ENCODE assay signal across 11 cellular contexts in the genomic region with DNA sequence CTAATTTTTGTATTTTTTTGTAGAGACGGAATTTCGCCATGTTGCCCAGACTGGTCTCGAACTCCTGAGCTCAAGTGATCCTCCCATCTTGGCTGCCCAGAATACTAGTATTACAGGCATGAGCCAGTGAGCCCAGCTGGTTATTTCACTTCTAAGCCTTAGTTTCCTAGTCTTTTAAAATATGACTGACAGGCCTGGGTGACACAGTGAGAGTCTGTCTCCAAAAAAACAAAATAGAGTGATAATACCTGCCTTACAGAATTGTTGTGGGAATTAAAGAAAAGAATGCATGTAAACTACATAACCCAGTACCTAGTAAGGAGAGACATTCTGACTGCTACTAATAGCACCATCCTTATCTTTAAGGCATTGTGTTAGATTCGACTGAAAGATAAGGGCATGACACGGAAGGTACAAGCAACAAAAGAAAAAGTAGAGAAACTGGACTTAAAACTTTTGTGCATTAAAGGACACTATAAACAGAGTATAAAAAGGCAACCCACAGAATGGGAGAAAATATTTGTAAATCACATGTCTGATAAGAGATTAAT. TPM values are rescaled to one million over a fixed set of nuclear protein-coding genes. Genes with fewer than 3 reads are reported as not detected.
DNase-seq lines count a peak whose midpoint lies in the region; ATAC-seq, FAIRE-seq and TF ChIP-seq lines count a peak whose summit lies in the region.
"Had no signal": no experiment of that assay in that cellular context is flagged by ENCODE, and none has a peak within 500 bp of the region (broad histone marks: within the 10 kb centered on the region; RNA-seq: fewer than 3 reads in every experiment).

No MANE protein-coding gene starts in this region.

- in situ Hi-C loops in GM12878 (cut with MboI), result no loop called here

- DNase-seq in heart right ventricle (no peak), cardiac septum (ENCODE audit: low spot score) (no peak), GM12878 (ENCODE audit: low read depth, low spot score) (no peak), uterus (no peak), AG20443 (ENCODE audit: low spot score) (no peak), SJCRH30 (no peak)
- DNase-seq: dermis blood vessel endothelial cell, NCI-H1105 treated with DMSO at 0.1 percent for 48 hours had no signal

- CTCF ChIA-PET in GM12878 (lab: Yijun Ruan, JAX), result interaction anchor here (0.9 to 3.1 kb wide), 7 partner anchors 9 to 89 kb away, joined by 3 to 15 read pairs (median 4); a partner anchor contains a TSS

- BruUV-seq in GM12878 (replicated peaks; lab: Mats Ljungman, UMichigan), result no TSS peak

- WGBS in heart right ventricle, 2 donors, result 75 to 77% methylated on average over 5 of the region's 5 CpGs
- WGBS in GM12878 (ENCODE audit: insufficient coverage, insufficient replicate concordance, low lambda C conversion rate, missing lambda C conversion rate), result over 99% methylated on average over 5 of the region's 5 CpGs

- intact Hi-C loops in heart right ventricle (cut with DNase I) (loop anchor here in 1 of 10 donors (10.0 kb wide), 1 partner anchor 76 kb away; no protein-coding TSS in a partner anchor), cardiac septum (cut with DNase I) (no loop called here), GM12878 (cut with micrococcal nuclease; ENCODE audit: unreplicated experiment) (no loop called here), uterus (cut with DNase I; ENCODE audit: low total_unique reads) (no loop called here)

- H4K20me1 ChIP-seq in GM12878 (ENCODE audit: control insufficient read depth, insufficient read depth), result no peaks in the 10 kb centered on the region

- no peak overlapping the region for H2AFZ ChIP-seq in GM12878 (ENCODE audit: control insufficient read depth, low read depth, low read length)

- FAIRE-seq in GM12878 (lab: Jason Lieb, UNC), result no peak

- H3K4me3 ChIP-seq in heart right ventricle (no peak overlapping the region), GM12878 (no peak overlapping the region), muscle layer of colon (ENCODE audit: low read depth in 1 of 2, low read length in 2 of 2) (no peak overlapping the region), uterus (no peak overlapping the region), SJCRH30 (no peak overlapping the region)

- RAD21 ChIA-PET in GM12878 (lab: Charles Lee; ENCODE audit: unreplicated experiment), result interaction anchor here (1.0 to 4.4 kb wide), 7 partner anchors 8 to 268 kb away, joined by 3 to 33 read pairs (median 7); a partner anchor contains a TSS

- TF ChIP-seq RAD21 in GM12878 (IDR thresholded peaks at IDR 0.05; ENCODE audit: insufficient read depth, low read depth, low read length), result no peak

- no peaks in the 10 kb centered on the region; the same call in 1 of the 2 replicates for H3K79me2 ChIP-seq in GM12878 (ENCODE audit: control insufficient read depth, insufficient read depth, low read length)

- H3K9me3 ChIP-seq in heart right ventricle (no peaks in the 10 kb centered on the region), GM12878 (replicated peaks; ENCODE audit: control insufficient read depth, insufficient read depth, low read length) (no peaks in the 10 kb centered on the region; the same call in 2 of the 3 replicates), muscle layer of colon (ENCODE audit: low read length) (no peaks in the 10 kb centered on the region), uterus (no peaks in the 10 kb centered on the region), SJCRH30 (replicated peaks) (no peaks in the 10 kb centered on the region)

- ATAC-seq in heart right ventricle (no peak), GM12878 (no peak), HG02763 (IDR thresholded peaks at IDR 0.05; ENCODE audit: unreplicated experiment) (no peak)

- H3K27ac ChIP-seq in heart right ventricle (peak overlapping the region in 7 of 10 donors; percentile 45 to 86 (median 63)), GM12878 (ENCODE audit: control insufficient read depth, insufficient read depth) (peak overlapping the region; percentile 63; the same call in 1 of the 2 replicates), muscle layer of colon (ENCODE audit: low read depth, low read length) (peak overlapping the region; percentile 62), uterus (peak overlapping the region; percentile 69 to 85), SJCRH30 (no peak overlapping the region)

- no peak for TF ChIP-seq CTCF in heart right ventricle (IDR thresholded peaks at IDR 0.05)
- no peak for TF ChIP-seq CTCF in GM12878 (IDR thresholded peaks at IDR 0.05 in 2 of 3, conservative IDR thresholded peaks at IDR 0.05 in 1 of 3; ENCODE audit: control insufficient read depth in 2 of 3, extremely low read depth in 1 of 3, insufficient read depth in 1 of 3, low read depth in 3 of 3, low read length in 3 of 3)
- TF ChIP-seq CTCF in uterus (IDR thresholded peaks at IDR 0.05), result no peak

- peak overlapping the region; percentile 61 for H3K4me2 ChIP-seq in GM12878 (ENCODE audit: control insufficient read depth, insufficient read depth)

- TF ChIP-seq EP300 in GM12878 (IDR thresholded peaks at IDR 0.05; ENCODE audit: borderline replicate concordance in 1 of 2, control insufficient read depth in 1 of 2, low read depth in 2 of 2, low read length in 2 of 2), result no peak

- SMC1A ChIA-PET in GM12878 (lab: Charles Lee; ENCODE audit: uncharacterized antibody, unreplicated experiment), result interaction anchor here (0.7 to 4.1 kb wide), 16 partner anchors 8 to 277 kb away, joined by 3 to 54 read pairs (median 5); a partner anchor contains a TSS

- POLR2A ChIA-PET in GM12878 (lab: Charles Lee), result interaction anchor here (1.0 to 3.8 kb wide), 3 partner anchors 9 to 111 kb away, joined by 3 to 73 read pairs (median 4); a partner anchor contains a TSS

- TF ChIP-seq POLR2A in GM12878 (IDR thresholded peaks at IDR 0.05; ENCODE audit: low read depth, low read length) (no peak), uterus (IDR thresholded peaks at IDR 0.05) (no peak)

- H3K4me1 ChIP-seq in heart right ventricle (peaks cover 21 to 75% (median 60%) of the 10 kb centered on the region in 9 donors), GM12878 (ENCODE audit: control insufficient read depth, insufficient read depth, low read length) (peaks cover 23% of the 10 kb centered on the region), muscle layer of colon (ENCODE audit: insufficient read depth, low read length) (peaks cover 42% of the 10 kb centered on the region), uterus (peaks cover 7 to 19% of the 10 kb centered on the region in 2 donors), SJCRH30 (peaks cover 23% of the 10 kb centered on the region)

- H3K9ac ChIP-seq in GM12878 (ENCODE audit: control insufficient read depth, insufficient read depth, low read length) (peak overlapping the region; percentile 25; the same call in 1 of the 2 replicates), muscle layer of colon (ENCODE audit: low read length) (no peak overlapping the region)

- H3K36me3 ChIP-seq in heart right ventricle (peaks cover 0 to 4% (median 0%) of the 10 kb centered on the region in 9 donors), GM12878 (ENCODE audit: control insufficient read depth in 2 of 2, insufficient read depth in 2 of 2, low read length in 1 of 2) (no peaks in the 10 kb centered on the region; a peak in 1 of 4 replicates), muscle layer of colon (ENCODE audit: insufficient read depth, low read length) (no peaks in the 10 kb centered on the region), uterus (no peaks in the 10 kb centered on the region), SJCRH30 (no peaks in the 10 kb centered on the region)

- H3K27me3 ChIP-seq in heart right ventricle, result no peaks in the 10 kb centered on the region
- H3K27me3 ChIP-seq in GM12878 (replicated peaks in 1 of 2; ENCODE audit: control insufficient read depth in 2 of 2, insufficient read depth in 2 of 2, low read length in 1 of 2), result no peaks in the 10 kb centered on the region
- H3K27me3 ChIP-seq in muscle layer of colon (ENCODE audit: control insufficient read depth in 1 of 2, insufficient read depth in 2 of 2, low read length in 2 of 2), result no peaks in the 10 kb centered on the region
- H3K27me3 ChIP-seq in uterus, result no peaks in the 10 kb centered on the region
- no peaks in the 10 kb centered on the region for H3K27me3 ChIP-seq in SJCRH30

RNA-seq across cellular contexts. Expression of a gene that starts 11.6 kb away (rescaled TPM):
- 100 to 1,000 TPM; 174 to 331 (median 290) TPM for total RNA-seq in heart right ventricle
- 100 to 1,000 TPM in 1 of 2 donors, 10 to 100 TPM in 1; 46.4 to 114 TPM for polyA plus RNA-seq in heart right ventricle
- 261 TPM for total RNA-seq in cardiac septum
- total RNA-seq in GM12878 (2013; cell fraction: nucleolus; rRNA removed), result 115 and 119 TPM in 2 replicates
- total RNA-seq in GM12878 (2014; rRNA removed), result 6.2 and 7.0 TPM in 2 replicates
- total RNA-seq in GM12878 (2014; rRNA removed; fragmentation: Illumina TruSeq; extraction: Trizol), result 5.2 and 6.4 TPM in 2 replicates
- total RNA-seq in GM12878 (2021), result 11.7 and 12.5 TPM in 2 replicates
- polyA plus RNA-seq in GM12878 (2011; ENCODE audit: low read depth), result 7.0 TPM
- 11.9 and 19.2 TPM in 2 replicates for polyA plus RNA-seq in GM12878 (2011; rRNA removed)
- 13.0 and 13.4 TPM in 2 replicates for polyA plus RNA-seq in GM12878 (2011; cell fraction: cytosol; rRNA removed)
- 57.4 and 71.7 TPM in 2 replicates for polyA plus RNA-seq in GM12878 (2011; cell fraction: nucleus; rRNA removed)
- polyA plus RNA-seq in GM12878 (2012), result 8.3 and 8.5 TPM in 2 replicates
- polyA plus RNA-seq in GM12878 (2014; fragmentation: Illumina TruSeq; extraction: Trizol), result 3.8 and 8.5 TPM in 2 replicates
- polyA plus RNA-seq in GM12878 (2014; fragmentation: Nextera tagmentation; extraction: Ambion mirVana), result under 1 TPM; 0.19 to 0.42 TPM
- 8.4 and 9.3 TPM in 2 replicates for polyA plus RNA-seq in GM12878 (2014; rRNA removed)
- polyA plus RNA-seq in GM12878 (2016; fragmentation: Nextera tagmentation; extraction: Ambion mirVana), result 10 to 100 TPM in 1 of 2 experiments, 1 to 10 TPM in 1; 7.8 to 11.3 TPM
- 28.2 and 32.6 TPM in 2 replicates for polyA minus RNA-seq in GM12878 (2011; rRNA and poly(A)+ RNA removed)
- 5.6 and 7.7 TPM in 2 replicates for polyA minus RNA-seq in GM12878 (2011; cell fraction: cytosol; rRNA and poly(A)+ RNA removed)
- polyA minus RNA-seq in GM12878 (2011; cell fraction: nucleus; rRNA and poly(A)+ RNA removed), result 20.1 and 37.3 TPM in 2 replicates
- 10 to 100 TPM; 15.6 to 85.9 (median 34.9) TPM for total RNA-seq in uterus
- total RNA-seq in SJCRH30 (2014; rRNA removed; shearing (Covaris generic)), result 22.3 and 30.0 TPM in 2 replicates

RNA-seq across cellular contexts. Expression of a gene that starts 12.1 kb away (rescaled TPM):
- total RNA-seq in heart right ventricle (1 to 10 TPM; 1.1 to 2.6 (median 2.0) TPM), cardiac septum (1.9 TPM), GM12878 (2014; rRNA removed) (0.28 and 0.38 TPM in 2 replicates), GM12878 (2014; rRNA removed; fragmentation: Illumina TruSeq; extraction: Trizol) (not detected in 2 replicates), GM12878 (2021) (not detected in 2 replicates), uterus (10 to 100 TPM in 3 of 4 donors, 1 to 10 TPM in 1; 7.7 to 18.5 (median 13.6) TPM)
- polyA plus RNA-seq in heart right ventricle (1 to 10 TPM in 1 of 2 donors, under 1 TPM in 1; 0.55 to 3.0 TPM), GM12878 (2011; rRNA removed) (0.13 and 0.34 TPM in 2 replicates), GM12878 (2014; fragmentation: Illumina TruSeq; extraction: Trizol) (0.18 TPM in 1 of 2 replicates, not detected in the other), GM12878 (2014; fragmentation: Nextera tagmentation; extraction: Ambion mirVana) (under 1 TPM; 0.60 to 0.71 TPM), GM12878 (2014; rRNA removed) (not detected in 2 replicates), GM12878 (2016; fragmentation: Nextera tagmentation; extraction: Ambion mirVana) (1 to 10 TPM; 1.9 to 2.3 TPM)
- total RNA-seq in GM12878 (2013; cell fraction: nucleolus; rRNA removed), result 0.44 and 2.1 TPM in 2 replicates
- polyA plus RNA-seq in GM12878 (2011; ENCODE audit: low read depth), result 0.59 TPM
- polyA plus RNA-seq in GM12878 (2011; cell fraction: cytosol; rRNA removed), result 0.03 and 0.15 TPM in 2 replicates
- 0.44 and 0.60 TPM in 2 replicates for polyA plus RNA-seq in GM12878 (2011; cell fraction: nucleus; rRNA removed)
- 0.74 and 1.1 TPM in 2 replicates for polyA plus RNA-seq in GM12878 (2012)
- polyA minus RNA-seq in GM12878 (2011; rRNA and poly(A)+ RNA removed), result 0.15 and 0.37 TPM in 2 replicates
- not detected in 2 replicates for polyA minus RNA-seq in GM12878 (2011; cell fraction: cytosol; rRNA and poly(A)+ RNA removed)
- not detected in 2 replicates for polyA minus RNA-seq in GM12878 (2011; cell fraction: nucleus; rRNA and poly(A)+ RNA removed)
- total RNA-seq in SJCRH30 (2014; rRNA removed; shearing (Covaris generic)), result 0.66 and 0.89 TPM in 2 replicates
- total RNA-seq: T-helper 1 cell treated with Interleukin-12 subunit alpha and Interleukin-12 subunit beta and Interleukin-4 antibody, amounts not matched to agents 30 ng/mL and 1 ng/mL, for 36 hours had no signal
